In the genomic region with DNA sequence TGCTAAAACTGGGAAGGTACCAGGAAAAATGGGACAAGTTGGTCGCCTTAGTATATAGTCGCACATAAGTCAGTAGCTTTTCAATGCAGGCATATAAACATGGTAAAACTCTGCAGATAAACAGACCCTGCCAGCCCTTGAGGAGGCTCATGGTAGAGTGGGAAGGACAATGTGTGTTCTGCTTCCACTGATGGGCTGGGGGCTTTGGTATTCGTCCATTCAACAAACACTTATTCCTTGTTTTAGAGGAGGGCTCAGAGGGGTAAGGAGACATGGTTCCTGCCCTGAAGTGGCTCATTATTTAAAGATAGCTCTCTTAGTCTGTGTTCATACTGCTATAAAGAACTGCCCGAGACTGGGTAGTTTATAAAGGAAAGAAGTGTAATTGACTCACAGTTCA, we compare ENCODE assay signal across 6 cellular contexts. TPM values are rescaled to one million over a fixed set of nuclear protein-coding genes. Genes with fewer than 3 reads are reported as not detected.
"Had no signal": no experiment of that assay in that cellular context is flagged by ENCODE, and none has a peak within 500 bp of the region (broad histone marks: within the 10 kb centered on the region; RNA-seq: fewer than 3 reads in every experiment).

No MANE protein-coding gene starts in this region.

RNA-seq across cellular contexts. Expression of gene CELA3A, which starts 11.3 kb away (rescaled TPM):
- total RNA-seq: HepG2, HT-29, HT1080, IMR-90 had no signal
- polyA plus RNA-seq: IgD-negative memory B cell, IMR-90, K562 had no signal

RNA-seq across cellular contexts. Expression of gene CELA3B, which starts 35.9 kb away (rescaled TPM):
- total RNA-seq: HepG2, HT1080, IMR-90 had no signal
- polyA plus RNA-seq: IgD-negative memory B cell, IMR-90, K562 had no signal
